ENCODE assay signal across 8 cellular contexts in the genomic region with DNA sequence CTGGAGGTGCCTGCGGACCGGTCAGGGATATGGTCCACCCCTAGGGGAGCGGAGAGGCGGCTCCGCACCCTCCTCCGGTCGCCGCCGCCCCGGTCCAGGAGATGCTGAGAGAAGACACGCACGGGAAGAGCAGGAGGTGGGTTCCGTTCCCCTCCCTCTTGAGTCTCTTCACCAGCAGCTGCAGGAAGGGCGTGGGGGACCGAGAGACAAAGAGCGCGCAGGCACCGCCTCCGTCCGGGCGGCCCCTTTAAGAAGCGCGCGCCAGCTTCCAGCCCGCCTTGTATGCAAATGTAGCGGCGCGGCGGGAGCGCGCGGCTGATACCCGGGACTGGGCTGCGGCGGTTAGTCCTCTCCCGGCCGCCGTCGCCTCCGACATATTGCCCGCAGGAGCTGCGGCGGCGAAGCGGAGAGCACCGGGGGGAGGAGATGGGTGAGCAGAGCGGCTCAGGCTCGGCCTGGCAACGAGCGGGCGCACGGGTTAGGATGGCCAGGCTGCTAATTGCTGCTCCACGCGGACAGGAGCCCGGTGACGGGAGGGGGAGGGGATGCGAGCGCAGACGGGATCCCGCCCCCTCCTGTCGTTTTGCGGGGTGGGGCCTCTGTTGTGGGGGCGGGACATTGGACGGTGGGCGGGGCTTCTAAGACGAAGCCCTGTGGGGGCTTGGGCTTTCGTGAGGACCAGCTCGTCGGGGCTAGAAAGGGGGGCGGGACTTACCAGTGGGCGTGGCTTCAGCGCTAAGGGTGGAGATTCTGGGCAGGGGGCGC. TPM values are rescaled to one million over a fixed set of nuclear protein-coding genes. Genes with fewer than 3 reads are reported as not detected.
DNase-seq lines count a peak whose midpoint lies in the region; ATAC-seq and TF ChIP-seq lines count a peak whose summit lies in the region.

A gene (plus strand): TSS at position 318 of the 765 bp plus-strand sequence. CDS start 109 bp downstream, at position 427.

- POLR2A ChIA-PET in activated CD4-positive, alpha-beta T cell treated with anti-CD3 and anti-CD28 coated beads, Interleukin-2, amount 10 ng/mL, durations not matched to agents 7 days and 5 days (lab: Charles Lee): interaction anchor here (0.6 to 1.4 kb wide), 4 partner anchors 27 to 246 kb away, joined by 3 to 5 read pairs (median 3); no protein-coding TSS in a partner anchor

- DNase-seq in NCI-H748 (lab: John Stamatoyannopoulos, UW; ENCODE audit: unreplicated experiment) (peak; percentile 97), coronary artery (ENCODE audit: low spot score) (peak; percentile 95), left kidney (ENCODE audit: low read depth, low spot score) (peak; percentile 99)
- DNase-seq in activated CD4-positive, alpha-beta T cell treated with anti-CD3 and anti-CD28 coated beads, Interleukin-2, amount 10 ng/mL, durations not matched to agents 7 days and 5 days: peak; percentile 96
- peak; percentile 91 to 93 for DNase-seq in stimulated activated CD4-positive, alpha-beta T cell treated with anti-CD3 and anti-CD28 coated beads, Interleukin-2, amount 100 ng/mL, for 24 hours

- H3K27me3 Mint-ChIP-seq in activated CD4-positive, alpha-beta T cell treated with anti-CD3 and anti-CD28 coated beads, Interleukin-2, amount 10 ng/mL, durations not matched to agents 7 days and 5 days: peaks cover 3% of the 10 kb centered on the region

- TF ChIP-seq CTCF in C4-2B (conservative IDR thresholded peaks at IDR 0.05) (no peak), coronary artery (IDR thresholded peaks at IDR 0.05) (no peak)

- ATAC-seq in GM19372 (IDR thresholded peaks at IDR 0.05; ENCODE audit: low read depth, unreplicated experiment): peak; percentile 83
- peak; percentile 84 for ATAC-seq in HG03521 (IDR thresholded peaks at IDR 0.05; ENCODE audit: unreplicated experiment)

- H3K4me3 ChIP-seq in coronary artery: peak within 1 kb of the TSS; percentile 91

- H3K4me3 Mint-ChIP-seq in activated CD4-positive, alpha-beta T cell treated with anti-CD3 and anti-CD28 coated beads, Interleukin-2, amount 10 ng/mL, durations not matched to agents 7 days and 5 days: peak within 1 kb of the TSS; percentile 96

- CTCF ChIA-PET in activated CD4-positive, alpha-beta T cell treated with anti-CD3 and anti-CD28 coated beads, Interleukin-2, amount 10 ng/mL, durations not matched to agents 7 days and 5 days (lab: Charles Lee): interaction anchor here (0.6 to 3.2 kb wide), 18 partner anchors 8 to 1109 kb away, joined by 3 to 18 read pairs (median 4); a partner anchor contains a TSS

- peak within 1 kb of the TSS; percentile 92 for H3K27ac Mint-ChIP-seq in activated CD4-positive, alpha-beta T cell treated with anti-CD3 and anti-CD28 coated beads, Interleukin-2, amount 10 ng/mL, durations not matched to agents 7 days and 5 days

- H3K9me3 Mint-ChIP-seq in activated CD4-positive, alpha-beta T cell treated with anti-CD3 and anti-CD28 coated beads, Interleukin-2, amount 10 ng/mL, durations not matched to agents 7 days and 5 days: no peaks in the 10 kb centered on the region

- H3K36me3 Mint-ChIP-seq in activated CD4-positive, alpha-beta T cell treated with anti-CD3 and anti-CD28 coated beads, Interleukin-2, amount 10 ng/mL, durations not matched to agents 7 days and 5 days (ENCODE audit: low read depth): peaks cover 25% of the 10 kb centered on the region

- peaks cover 47% of the 10 kb centered on the region for H3K4me1 Mint-ChIP-seq in activated CD4-positive, alpha-beta T cell treated with anti-CD3 and anti-CD28 coated beads, Interleukin-2, amount 10 ng/mL, durations not matched to agents 7 days and 5 days

- H3K27ac ChIP-seq in C4-2B (peak within 1 kb of the TSS; percentile 80), coronary artery (peak within 1 kb of the TSS; percentile 91 to 98)

RNA-seq across cellular contexts. Expression of the gene that starts here (rescaled TPM):
- total RNA-seq in activated CD4-positive, alpha-beta T cell treated with anti-CD3 and anti-CD28 coated beads, Interleukin-2, amount 10 ng/mL, durations not matched to agents 7 days and 5 days: 10 to 100 TPM; 30.4 to 36.3 TPM

Comparison
In these comparisons a context has a peak if more than half of its experiments do, and no peak if none do; other contexts are left out.
1. Peak in every context shown above with its lines: DNase-seq, ATAC-seq, H3K4me3 ChIP-seq and H3K27ac ChIP-seq.